Comparison of ENCODE assay signal across 19 cellular contexts in genomic region chr3:49498655-49499054, GRCh38. TPM values are rescaled to one million over a fixed set of nuclear protein-coding genes. Genes with fewer than 3 reads are reported as not detected.
DNase-seq lines count a peak whose midpoint lies in the region; ATAC-seq, FAIRE-seq and TF ChIP-seq lines count a peak whose summit lies in the region.
"Had no signal": no experiment of that assay in that cellular context is flagged by ENCODE, and none has a peak within 500 bp of the region (broad histone marks: within the 10 kb centered on the region; RNA-seq: fewer than 3 reads in every experiment).

No MANE protein-coding gene starts in this region.

- TF ChIP-seq RAD21 in HepG2 (CRISPR knock-in tag; IDR thresholded peaks at IDR 0.05) = no peak

- H3K4me3 ChIP-seq in ascending aorta (no peak overlapping the region), HepG2 (replicated peaks in 1 of 3; ENCODE audit: insufficient read depth in 1 of 3, low read depth in 2 of 3, low read length in 3 of 3) (no peak overlapping the region), aorta (ENCODE audit: low read length in 2 of 2) (no peak overlapping the region)
- H3K4me3 ChIP-seq: SK-N-MC had no signal

- H3K36me3 ChIP-seq in ascending aorta (no peaks in the 10 kb centered on the region), HepG2 (replicated peaks in 1 of 2; ENCODE audit: control insufficient read depth in 1 of 2, insufficient read depth in 2 of 2, low read length in 2 of 2) (peaks cover 0 to 5% of the 10 kb centered on the region in 2 experiments; a peak in 1 of 5 replicates), aorta (ENCODE audit: control insufficient read depth in 1 of 2, insufficient read depth in 2 of 2, low read length in 1 of 2) (no peaks in the 10 kb centered on the region)

- no peak overlapping the region for H2AFZ ChIP-seq in HepG2 (ENCODE audit: low read length)

- H3K4me1 ChIP-seq in ascending aorta (peaks cover 11 to 43% of the 10 kb centered on the region in 2 donors), HepG2 (ENCODE audit: insufficient read depth, low read length) (peaks cover 49% of the 10 kb centered on the region), aorta (ENCODE audit: control insufficient read depth in 1 of 2, insufficient read depth in 2 of 2, low read length in 2 of 2) (peaks cover 4 to 10% of the 10 kb centered on the region in 2 donors)

- POLR2A ChIA-PET in HepG2 (lab: Yijun Ruan, JAX) = interaction anchor here (1.2 to 1.8 kb wide), 2 partner anchors 29 to 39 kb away, joined by 3 to 6 read pairs; partner anchors contain the start of gene DAG1

- no peaks in the 10 kb centered on the region for H3K27me3 ChIP-seq in ascending aorta
- no peaks in the 10 kb centered on the region for H3K27me3 ChIP-seq in HepG2 (ENCODE audit: control insufficient read depth in 1 of 2, insufficient read depth in 2 of 2, low read length in 2 of 2)
- H3K27me3 ChIP-seq in aorta (ENCODE audit: control insufficient read depth in 1 of 2, insufficient read depth in 2 of 2, low read length in 1 of 2) = no peaks in the 10 kb centered on the region

- 0 out of 2 replicates have a peak overlapping the region, but pooled peaks have one; percentile 6 for H3K4me2 ChIP-seq in HepG2 (ENCODE audit: low read depth, low read length)

- in situ Hi-C loops in HepG2 (cut with HindIII; ENCODE audit: extremely low pct_ligation_motif_present, low pct_unique_long_range_greater_than_20kb) = no loop called here

- TF ChIP-seq EP300 in HepG2 (IDR thresholded peaks at IDR 0.05; ENCODE audit: low read depth in 2 of 2, low read length in 2 of 2) (no peak), HepG2 (CRISPR knock-in tag; IDR thresholded peaks at IDR 0.05; ENCODE audit: borderline replicate concordance) (no peak)

- ATAC-seq in HepG2 (no peak), aorta (ENCODE audit: low FRiP score) (no peak), HG03457 (IDR thresholded peaks at IDR 0.05; ENCODE audit: unreplicated experiment) (no peak)

- TF ChIP-seq CTCF in ascending aorta (IDR thresholded peaks at IDR 0.05) = no peak
- TF ChIP-seq CTCF in HepG2 (CRISPR knock-in tag; IDR thresholded peaks at IDR 0.05) = no peak

- H3K27ac ChIP-seq in ascending aorta (peak overlapping the region; percentile 92 to 93), HepG2 (ENCODE audit: extremely low read length, insufficient read depth, low read length) (peak overlapping the region; percentile 64), aorta (ENCODE audit: low read depth in 1 of 2, low read length in 2 of 2) (peak overlapping the region; percentile 6 to 27)
- H3K27ac ChIP-seq: SK-N-MC had no signal

- H4K20me1 ChIP-seq in HepG2 (ENCODE audit: insufficient read depth, low read length) = no peaks in the 10 kb centered on the region

- 71% methylated on average over 3 of the region's 3 CpGs for WGBS in HepG2 (ENCODE audit: low lambda C conversion rate)
- WGBS in aorta, 2 donors = 82 to 87% methylated on average over 3 of the region's 3 CpGs

- TF ChIP-seq POLR2A in HepG2 (IDR thresholded peaks at IDR 0.05; ENCODE audit: insufficient read depth in 1 of 2, low read depth in 2 of 2, low read length in 2 of 2) = no peak

- peak; percentile 53 for FAIRE-seq in HepG2 (lab: Jason Lieb, UNC)

- CTCF ChIA-PET in HepG2 (lab: Yijun Ruan, JAX; ENCODE audit: low intra/inter-chr PET ratio, low total read pairs) = no interaction called here

- H3K79me2 ChIP-seq in HepG2 (ENCODE audit: insufficient read depth, low read length) = peaks cover 29% of the 10 kb centered on the region

- no peaks in the 10 kb centered on the region for H3K9me3 ChIP-seq in ascending aorta
- no peaks in the 10 kb centered on the region for H3K9me3 ChIP-seq in HepG2 (ENCODE audit: low read length)
- no peaks in the 10 kb centered on the region for H3K9me3 ChIP-seq in aorta (ENCODE audit: control insufficient read depth, low read length)

- BruUV-seq in HepG2 (replicated peaks; lab: Mats Ljungman, UMichigan) = no TSS peak

- DNase-seq in ascending aorta (ENCODE audit: low spot score in 2 of 2) = no peak
- DNase-seq in HepG2 (ENCODE audit: low spot score) = no peak
- DNase-seq in renal cortical epithelial cell (ENCODE audit: low read depth) = peak; percentile 31
- DNase-seq in aorta = peak in 1 of 2 donors; percentile 9
- DNase-seq in NCI-H226 = no peak
- DNase-seq in NCI-H2196 treated with DMSO at 0.1 percent for 48 hours (lab: John Stamatoyannopoulos, UW; ENCODE audit: unreplicated experiment) = no peak
- DNase-seq: CD4-positive, CD25-positive, alpha-beta regulatory T cell; EL; KG1; NCI-H1092 treated with DMSO at 0.1 percent for 48 hours; NCI-H1436 treated with DMSO at 0.1 percent for 48 hours; NCI-H2029; NCI-H2171; NCI-H446; NCI-H526 treated with DMSO at 0.1 percent for 48 hours; SHP77 treated with DMSO at 0.1 percent for 48 hours; SW 1271 had no signal

- H3K9ac ChIP-seq in HepG2 (ENCODE audit: insufficient read depth, low read depth, low read length) = peak overlapping the region; percentile 13; the same call in 1 of the 2 replicates

- intact Hi-C loops in ascending aorta (cut with DNase I) = no loop called here
- intact Hi-C loops in HepG2 (cut with micrococcal nuclease; ENCODE audit: unreplicated experiment) = no loop called here
- intact Hi-C loops in aorta (cut with DNase I) = no loop called here

TF ChIP-seq in HepG2, 621 proteins besides CTCF, POLR2A, EP300 and RAD21 (continues in another document):
- peak; percentile 93 for TF ChIP-seq ZNF460 (CRISPR knock-in tag; IDR thresholded peaks at IDR 0.05; ENCODE audit: borderline replicate concordance)

RNA-seq across cellular contexts. Expression of gene DAG1, which starts 28.6 kb away (rescaled TPM):
- total RNA-seq in ascending aorta (57.9 TPM), HepG2 (2016; rRNA removed; fragmentation: Illumina TruSeq; extraction: Trizol) (26.0 and 50.4 TPM in 2 replicates), renal cortical epithelial cell (37.9 and 87.8 TPM in 2 replicates), aorta (10 to 100 TPM; 70.3 to 87.4 TPM)
- total RNA-seq in HepG2 (2016; cell fraction: cytosol; rRNA removed; fragmentation: Illumina TruSeq; extraction: Trizol; ENCODE audit: low read depth) = 7.6 and 8.6 TPM in 2 replicates
- 23.1 and 46.3 TPM in 2 replicates for total RNA-seq in HepG2 (2016; cell fraction: insoluble cytoplasmic fraction; rRNA removed; fragmentation: Illumina TruSeq; extraction: Trizol)
- total RNA-seq in HepG2 (2016; cell fraction: membrane; rRNA removed; fragmentation: Illumina TruSeq; extraction: Trizol) = 16.0 and 18.5 TPM in 2 replicates
- total RNA-seq in HepG2 (2016; cell fraction: nucleus; rRNA removed; fragmentation: Illumina TruSeq; extraction: Trizol) = 65.8 and 74.0 TPM in 2 replicates
- polyA plus RNA-seq in HepG2 (2011; rRNA removed) (47.3 and 49.4 TPM in 2 replicates), aorta (10 to 100 TPM; 15.3 to 25.3 TPM)
- 28.9 and 29.7 TPM in 2 replicates for polyA plus RNA-seq in HepG2 (2011; cell fraction: cytosol; rRNA removed)
- polyA plus RNA-seq in HepG2 (2011; cell fraction: nucleus; rRNA removed) = 24.1 and 25.2 TPM in 2 replicates
- polyA plus RNA-seq in HepG2 (2012) = 16.5 and 18.8 TPM in 2 replicates
- 3.2 and 3.4 TPM in 2 replicates for polyA plus RNA-seq in HepG2 (2016; cell fraction: cytosol; fragmentation: Illumina TruSeq; extraction: Trizol; ENCODE audit: low read depth)
- polyA plus RNA-seq in HepG2 (2016; cell fraction: insoluble cytoplasmic fraction; fragmentation: Illumina TruSeq; extraction: Trizol; ENCODE audit: low read depth) = 25.3 and 29.2 TPM in 2 replicates
- polyA plus RNA-seq in HepG2 (2016; cell fraction: membrane; fragmentation: Illumina TruSeq; extraction: Trizol; ENCODE audit: low read depth) = 8.3 and 8.4 TPM in 2 replicates
- polyA plus RNA-seq in HepG2 (2016; cell fraction: nucleus; fragmentation: Illumina TruSeq; extraction: Trizol; ENCODE audit: insufficient read depth, low read depth) = 93.4 and 97.1 TPM in 2 replicates
- polyA minus RNA-seq in HepG2 (2011; rRNA and poly(A)+ RNA removed; ENCODE audit: low replicate concordance) = 198 and 220 TPM in 2 replicates
- 39.7 and 54.7 TPM in 2 replicates for polyA minus RNA-seq in HepG2 (2011; cell fraction: cytosol; rRNA and poly(A)+ RNA removed)
- 16.2 and 17.4 TPM in 2 replicates for polyA minus RNA-seq in HepG2 (2011; cell fraction: nucleus; rRNA and poly(A)+ RNA removed)

RNA-seq across cellular contexts. Expression of gene BSN, which starts 55.6 kb away (rescaled TPM):
- total RNA-seq in ascending aorta (0.85 TPM), HepG2 (2016; rRNA removed; fragmentation: Illumina TruSeq; extraction: Trizol) (0.70 and 0.86 TPM in 2 replicates), renal cortical epithelial cell (0.25 TPM in 1 of 2 replicates, not detected in the other), aorta (under 1 TPM; 0.42 to 0.75 TPM)
- total RNA-seq in HepG2 (2016; cell fraction: cytosol; rRNA removed; fragmentation: Illumina TruSeq; extraction: Trizol; ENCODE audit: low read depth) = 0.26 and 0.30 TPM in 2 replicates
- total RNA-seq in HepG2 (2016; cell fraction: insoluble cytoplasmic fraction; rRNA removed; fragmentation: Illumina TruSeq; extraction: Trizol) = 0.67 and 0.71 TPM in 2 replicates
- total RNA-seq in HepG2 (2016; cell fraction: membrane; rRNA removed; fragmentation: Illumina TruSeq; extraction: Trizol) = 0.28 and 0.43 TPM in 2 replicates
- 1.3 and 2.1 TPM in 2 replicates for total RNA-seq in HepG2 (2016; cell fraction: nucleus; rRNA removed; fragmentation: Illumina TruSeq; extraction: Trizol)
- polyA plus RNA-seq in HepG2 (2011; rRNA removed) (0.42 and 0.67 TPM in 2 replicates), aorta (under 1 TPM in 1 of 2 donors, not detected in 1; 0.08 TPM)
- polyA plus RNA-seq in HepG2 (2011; cell fraction: cytosol; rRNA removed) = 0.23 and 0.25 TPM in 2 replicates
- 3.3 TPM in 2 replicates for polyA plus RNA-seq in HepG2 (2011; cell fraction: nucleus; rRNA removed)
- polyA plus RNA-seq in HepG2 (2012) = 0.98 and 1.0 TPM in 2 replicates
- 0.10 and 0.11 TPM in 2 replicates for polyA plus RNA-seq in HepG2 (2016; cell fraction: cytosol; fragmentation: Illumina TruSeq; extraction: Trizol; ENCODE audit: low read depth)
- 0.40 and 0.68 TPM in 2 replicates for polyA plus RNA-seq in HepG2 (2016; cell fraction: insoluble cytoplasmic fraction; fragmentation: Illumina TruSeq; extraction: Trizol; ENCODE audit: low read depth)
- polyA plus RNA-seq in HepG2 (2016; cell fraction: membrane; fragmentation: Illumina TruSeq; extraction: Trizol; ENCODE audit: low read depth) = 0.08 and 0.10 TPM in 2 replicates
- polyA plus RNA-seq in HepG2 (2016; cell fraction: nucleus; fragmentation: Illumina TruSeq; extraction: Trizol; ENCODE audit: insufficient read depth, low read depth) = 3.5 and 3.9 TPM in 2 replicates
- 0.09 and 1.8 TPM in 2 replicates for polyA minus RNA-seq in HepG2 (2011; rRNA and poly(A)+ RNA removed; ENCODE audit: low replicate concordance)
- 0.88 and 1.1 TPM in 2 replicates for polyA minus RNA-seq in HepG2 (2011; cell fraction: cytosol; rRNA and poly(A)+ RNA removed)
- polyA minus RNA-seq in HepG2 (2011; cell fraction: nucleus; rRNA and poly(A)+ RNA removed) = 1.8 and 2.2 TPM in 2 replicates
- polyA plus RNA-seq: CD4-positive, CD25-positive, alpha-beta regulatory T cell had no signal

Comparison
In these comparisons a context has a peak if more than half of its experiments do, and no peak if none do; other contexts are left out.
1. H3K27ac ChIP-seq: peak in every context shown above with its lines; median percentile 92 in ascending aorta; 64 in HepG2; 16 in aorta.